ENCODE assay signal across 8 cellular contexts in the genomic region with DNA sequence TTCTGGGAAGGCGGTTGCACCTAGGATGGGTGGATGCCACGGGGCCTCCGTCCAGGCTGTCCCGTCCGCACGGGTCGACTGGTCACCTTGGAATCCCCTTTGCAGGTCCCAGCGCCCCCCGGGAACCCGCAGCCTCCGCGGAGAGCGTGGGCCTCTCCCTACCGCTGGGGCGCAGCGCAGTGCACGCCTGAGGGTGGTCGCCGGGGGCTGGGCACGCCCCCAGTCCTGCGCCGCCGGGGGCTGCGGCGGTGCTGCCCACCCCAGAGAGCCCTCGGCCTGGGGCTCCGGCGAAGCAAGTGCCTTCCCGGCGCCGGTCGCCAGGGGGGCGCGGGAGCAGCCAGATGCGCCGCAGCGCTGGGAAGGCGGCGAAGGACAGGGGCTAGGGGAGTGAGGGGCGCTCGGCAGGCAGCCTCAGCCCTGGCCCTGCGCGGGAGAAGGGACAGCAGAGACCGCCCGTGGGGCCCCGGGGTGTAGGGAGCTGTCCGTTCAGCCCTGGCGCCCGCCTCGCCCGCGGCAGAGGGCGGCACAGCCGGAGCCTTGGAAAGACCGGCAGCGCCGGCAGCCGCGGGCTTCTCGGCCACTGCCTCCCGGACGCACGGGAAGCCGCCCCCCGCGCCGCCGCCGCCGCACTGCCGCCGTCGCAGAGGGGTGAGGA. TPM values are rescaled to one million over a fixed set of nuclear protein-coding genes. Genes with fewer than 3 reads are reported as not detected.
DNase-seq lines count a peak whose midpoint lies in the region; ATAC-seq and TF ChIP-seq lines count a peak whose summit lies in the region.

No MANE protein-coding gene starts in this region.

- peaks cover 47% of the 10 kb centered on the region for H3K27me3 ChIP-seq in BJ (ENCODE audit: control insufficient read depth, insufficient read depth, low read length)
- H3K27me3 ChIP-seq in iPS-15b (ENCODE audit: control insufficient read depth, insufficient read depth, low read length): peaks cover 32% of the 10 kb centered on the region

- CTCF ChIA-PET in BJ (lab: Yijun Ruan, JAX): interaction anchor here (1.2 to 3.1 kb wide), 3 partner anchors 8 to 11 kb away, joined by 4 to 13 read pairs (median 5); no protein-coding TSS in a partner anchor

- peak overlapping the region; percentile 37 for H3K9ac ChIP-seq in iPS-15b (ENCODE audit: low read depth, low read length)

- no peaks in the 10 kb centered on the region for H3K36me3 Mint-ChIP-seq in activated naive CD8-positive, alpha-beta T cell treated with anti-CD3 and anti-CD28 coated beads for 36 hours

- intact Hi-C loops in lower leg skin (cut with DNase I; ENCODE audit: low total_unique reads): no loop called here

- ATAC-seq in stimulated activated naive CD8-positive, alpha-beta T cell treated with anti-CD3 and anti-CD28 coated beads, Interleukin-15, Interleukin-2, amounts not matched to agents 100 U/mL and 50 U/mL, for 24 hours: peak; percentile 48
- no peak for ATAC-seq in HG03460 (IDR thresholded peaks at IDR 0.05; ENCODE audit: unreplicated experiment)

- no peak overlapping the region for H3K27ac Mint-ChIP-seq in activated naive CD8-positive, alpha-beta T cell treated with anti-CD3 and anti-CD28 coated beads for 36 hours

- no peak overlapping the region for H3K4me3 Mint-ChIP-seq in activated naive CD8-positive, alpha-beta T cell treated with anti-CD3 and anti-CD28 coated beads for 36 hours

- no peaks in the 10 kb centered on the region for H3K9me3 Mint-ChIP-seq in activated naive CD8-positive, alpha-beta T cell treated with anti-CD3 and anti-CD28 coated beads for 36 hours

- POLR2A ChIA-PET in BJ (lab: Charles Lee): no interaction called here

- DNase-seq in BJ (ENCODE audit: low read depth) (no peak), HK-2 (ENCODE audit: unreplicated experiment) (peak; percentile 27), lower leg skin (ENCODE audit: low spot score in 2 of 2) (no peak), NOMO-1 treated with dmso at 0.1 percent for 144 hours (lab: John Stamatoyannopoulos, UW; ENCODE audit: unreplicated experiment) (no peak)
- peak; percentile 48 for DNase-seq in activated naive CD8-positive, alpha-beta T cell treated with anti-CD3 and anti-CD28 coated beads for 36 hours
- peak; percentile 33 for DNase-seq in stimulated activated naive CD8-positive, alpha-beta T cell treated with anti-CD3 and anti-CD28 coated beads, Interleukin-15, Interleukin-2, amounts not matched to agents 100 U/mL and 50 U/mL, for 24 hours

- H3K4me1 Mint-ChIP-seq in activated naive CD8-positive, alpha-beta T cell treated with anti-CD3 and anti-CD28 coated beads for 36 hours: peaks cover 8% of the 10 kb centered on the region

- H3K4me3 ChIP-seq in BJ (ENCODE audit: low read depth, low read length) (peak overlapping the region; percentile 22), iPS-15b (ENCODE audit: low read depth, low read length) (peak overlapping the region; percentile 93), lower leg skin (ENCODE audit: low read depth, poor library complexity, severe bottlenecking) (no peak overlapping the region)

- H3K36me3 ChIP-seq in BJ (ENCODE audit: control insufficient read depth, insufficient read depth, low read length): no peaks in the 10 kb centered on the region
- peaks cover 1% of the 10 kb centered on the region for H3K36me3 ChIP-seq in iPS-15b (ENCODE audit: control insufficient read depth, insufficient read depth, low read length)

- H3K4me1 ChIP-seq in iPS-15b (ENCODE audit: control insufficient read depth, insufficient read depth, low read length): peaks cover 37% of the 10 kb centered on the region

- TF ChIP-seq CTCF in BJ (IDR thresholded peaks at IDR 0.05; ENCODE audit: insufficient read depth, low read depth, low read length): 0 out of 2 replicates have a peak, but pooled peaks have one; percentile 23
- no peak for TF ChIP-seq CTCF in lower leg skin (IDR thresholded peaks at IDR 0.05)

- peaks cover 83% of the 10 kb centered on the region for H3K27me3 Mint-ChIP-seq in activated naive CD8-positive, alpha-beta T cell treated with anti-CD3 and anti-CD28 coated beads for 36 hours

- no peaks in the 10 kb centered on the region for H3K9me3 ChIP-seq in iPS-15b (ENCODE audit: control insufficient read depth, insufficient read depth, low read length)

- 5% methylated on average over 4 of the region's 73 CpGs; no CpG with 5 or more reads in 1 of the 2 donors for WGBS in lower leg skin, 2 donors

- no peak for TF ChIP-seq POLR2A in lower leg skin (IDR thresholded peaks at IDR 0.05)

RNA-seq across cellular contexts. Expression of a gene that starts 0.5 kb away (rescaled TPM):
- not detected in 2 replicates for polyA plus RNA-seq in BJ (2011; rRNA removed)
- not detected in 2 replicates for polyA minus RNA-seq in BJ (2011; rRNA and poly(A)+ RNA removed)
- not detected for total RNA-seq in activated naive CD8-positive, alpha-beta T cell treated with anti-CD3 and anti-CD28 coated beads for 36 hours
- not detected for total RNA-seq in lower leg skin

RNA-seq across cellular contexts. Expression of a gene that starts 40.5 kb away (rescaled TPM):
- polyA plus RNA-seq in BJ (2011; rRNA removed): not detected in 2 replicates
- not detected in 2 replicates for polyA minus RNA-seq in BJ (2011; rRNA and poly(A)+ RNA removed)
- 1 to 10 TPM in 1 of 2 experiments, under 1 TPM in 1; 0.89 to 1.2 TPM for total RNA-seq in activated naive CD8-positive, alpha-beta T cell treated with anti-CD3 and anti-CD28 coated beads for 36 hours
- 10 to 100 TPM; 11.4 to 37.6 (median 18.9) TPM for total RNA-seq in lower leg skin

RNA-seq across cellular contexts. Expression of a gene that starts 43.0 kb away (rescaled TPM):
- 14.2 and 15.5 TPM in 2 replicates for polyA plus RNA-seq in BJ (2011; rRNA removed)
- polyA minus RNA-seq in BJ (2011; rRNA and poly(A)+ RNA removed): 13.6 and 15.9 TPM in 2 replicates
- total RNA-seq in activated naive CD8-positive, alpha-beta T cell treated with anti-CD3 and anti-CD28 coated beads for 36 hours: 10 to 100 TPM; 10.8 to 12.2 TPM
- total RNA-seq in lower leg skin: 10 to 100 TPM; 36.6 to 60.0 (median 52.1) TPM

Comparison
In these comparisons a context has a peak if more than half of its experiments do, and no peak if none do; other contexts are left out.
1. DNase-seq: peak in HK-2 (single experiment), activated naive CD8-positive, alpha-beta T cell treated with anti-CD3 and anti-CD28 coated beads for 36 hours (single experiment) and stimulated activated naive CD8-positive, alpha-beta T cell treated with anti-CD3 and anti-CD28 coated beads, Interleukin-15, Interleukin-2, amounts not matched to agents 100 U/mL and 50 U/mL, for 24 hours (single experiment); none in BJ (single experiment), lower leg skin (0 of 2) and NOMO-1 treated with dmso at 0.1 percent for 144 hours (single experiment).
2. RNA of a gene that starts 40.5 kb away (total RNA-seq): 11.4 to 37.6 TPM in lower leg skin; 0.89 to 1.2 TPM in activated naive CD8-positive, alpha-beta T cell treated with anti-CD3 and anti-CD28 coated beads for 36 hours; every median in the first group is over 4 times any median in the second.